ENCODE assay signal across 8 cellular contexts in genomic region chr5:138338411-138339085, GRCh38. TPM values are rescaled to one million over a fixed set of nuclear protein-coding genes. Genes with fewer than 3 reads are reported as not detected.
DNase-seq lines count a peak whose midpoint lies in the region; ATAC-seq and TF ChIP-seq lines count a peak whose summit lies in the region.

No MANE protein-coding gene starts in this region.

- TF ChIP-seq RAD21 in SK-N-SH (IDR thresholded peaks at IDR 0.05; ENCODE audit: low read length), result no peak

- peaks cover 4% of the 10 kb centered on the region for H3F3A ChIP-seq in SK-N-SH (replicated peaks; ENCODE audit: insufficient read depth)

- no peaks in the 10 kb centered on the region for H4K20me1 ChIP-seq in SK-N-SH (ENCODE audit: insufficient read depth)
- H4K20me1 ChIP-seq in fibroblast of lung (ENCODE audit: control insufficient read depth, extremely low read depth, insufficient read depth, low read length), result no peaks in the 10 kb centered on the region

- H3K79me2 ChIP-seq in SK-N-SH (ENCODE audit: insufficient read depth) (peaks cover 51% of the 10 kb centered on the region), fibroblast of lung (ENCODE audit: control insufficient read depth, insufficient read depth, low read length) (peaks cover 40% of the 10 kb centered on the region)

- H3K4me1 ChIP-seq in SK-N-SH (ENCODE audit: control insufficient read depth in 1 of 2, insufficient read depth in 2 of 2, low read depth in 1 of 2, low read length in 1 of 2), result peaks cover 4 to 17% of the 10 kb centered on the region in 2 experiments; a peak in 2 of 4 replicates
- H3K4me1 ChIP-seq in fibroblast of lung (ENCODE audit: control insufficient read depth, extremely low read depth, insufficient read depth, low read length), result no peaks in the 10 kb centered on the region
- peaks cover 0 to 33% (median 26%) of the 10 kb centered on the region in 4 donors for H3K4me1 ChIP-seq in sigmoid colon

- peak; percentile 16 for ATAC-seq in GM21515 (IDR thresholded peaks at IDR 0.05; ENCODE audit: unreplicated experiment)

- H3K27me3 ChIP-seq in SK-N-SH (ENCODE audit: insufficient read depth) (no peaks in the 10 kb centered on the region), fibroblast of lung (ENCODE audit: control insufficient read depth, insufficient read depth, low read length) (no peaks in the 10 kb centered on the region), sigmoid colon (no peaks in the 10 kb centered on the region)

- H3K36me3 ChIP-seq in SK-N-SH (replicated peaks in 1 of 2; ENCODE audit: control insufficient read depth in 1 of 2, insufficient read depth in 2 of 2, low read length in 1 of 2) (peaks cover 16 to 18% of the 10 kb centered on the region in 2 experiments), fibroblast of lung (ENCODE audit: control insufficient read depth, insufficient read depth, low read length) (peaks cover 3% of the 10 kb centered on the region), sigmoid colon (peaks cover 0 to 25% (median 11%) of the 10 kb centered on the region in 4 donors)

- peak overlapping the region; percentile 100 for H3K4me2 ChIP-seq in SK-N-SH
- H3K4me2 ChIP-seq in fibroblast of lung (ENCODE audit: extremely low read depth, insufficient read depth, low read length), result peak overlapping the region; percentile 91

- H3K9me2 ChIP-seq in SK-N-SH, result no peaks in the 10 kb centered on the region

- DNase-seq in AG09309 (ENCODE audit: low read depth) (no peak), SK-N-SH (peak; percentile 31), fibroblast of lung (ENCODE audit: low read depth in 2 of 2) (no peak), sigmoid colon (no peak), dedifferentiated amniotic fluid mesenchymal stem cell (ENCODE audit: extremely low spot score) (no peak), GM03348 (ENCODE audit: low spot score) (no peak), glomerular visceral epithelial cell (ENCODE audit: extremely low spot score) (no peak)

- peak in 1 of 2 donors; percentile 8 for TF ChIP-seq POLR2A in sigmoid colon (IDR thresholded peaks at IDR 0.05)

- H3K9ac ChIP-seq in SK-N-SH (peak overlapping the region; percentile 97), fibroblast of lung (ENCODE audit: insufficient read depth, low read length) (peak overlapping the region; percentile 98)

- TF ChIP-seq EP300 in SK-N-SH (IDR thresholded peaks at IDR 0.05; ENCODE audit: borderline replicate concordance in 1 of 2, low read depth in 1 of 2, low read length in 1 of 2), result no peak
- peak in 1 of 4 donors; percentile 8 for TF ChIP-seq EP300 in sigmoid colon (IDR thresholded peaks at IDR 0.05)

- POLR2A ChIA-PET in SK-N-SH (lab: Yijun Ruan, JAX), result interaction anchor here (0.6 to 3.0 kb wide), 7 partner anchors 9 to 204 kb away, joined by 3 to 44 read pairs (median 4); partner anchors contain the start of genes EGR1, ETF1 and KDM3B

- H2AFZ ChIP-seq in SK-N-SH (ENCODE audit: low read depth) (peak overlapping the region; percentile 96; the same call in 1 of the 2 replicates), fibroblast of lung (ENCODE audit: low read length) (no peak overlapping the region)

- no peaks in the 10 kb centered on the region for H3K9me3 ChIP-seq in SK-N-SH
- H3K9me3 ChIP-seq in fibroblast of lung (ENCODE audit: control insufficient read depth, insufficient read depth, low read depth, low read length), result no peaks in the 10 kb centered on the region
- H3K9me3 ChIP-seq in sigmoid colon, result no peaks in the 10 kb centered on the region

- H3K27ac ChIP-seq in SK-N-SH (ENCODE audit: low read depth in 2 of 2, low read length in 1 of 2), result peak overlapping the region; percentile 92 to 99; a peak in 3 of 4 replicates
- peak overlapping the region; percentile 100 for H3K27ac ChIP-seq in fibroblast of lung (ENCODE audit: insufficient read depth, low read length)
- peak overlapping the region; percentile 93 to 96 (median 95) for H3K27ac ChIP-seq in sigmoid colon

- CTCF ChIA-PET in SK-N-SH (lab: Yijun Ruan, JAX), result interaction anchor here (0.7 to 13.2 kb wide), 4 partner anchors 13 to 709 kb away, joined by 3 to 239 read pairs (median 3); partner anchors contain the start of gene KDM3B

- 0% methylated on average over 9 of the region's 21 CpGs for WGBS in SK-N-SH (ENCODE audit: low lambda C conversion rate)
- 1% methylated on average over 21 of the region's 21 CpGs for WGBS in sigmoid colon, 2 donors

- H3K4me3 ChIP-seq in AG09309 (ENCODE audit: control insufficient read depth, low read depth, low read length), result peak overlapping the region; percentile 97
- peak overlapping the region; percentile 71 to 73 for H3K4me3 ChIP-seq in SK-N-SH (ENCODE audit: low read depth in 2 of 2, low read length in 1 of 2)
- H3K4me3 ChIP-seq in fibroblast of lung (replicated peaks in 1 of 4; ENCODE audit: control extremely low read depth in 1 of 4, insufficient read depth in 1 of 4, low read depth in 3 of 4, low read length in 4 of 4), result peak overlapping the region; percentile 72 to 99 (median 86)
- H3K4me3 ChIP-seq in sigmoid colon, result peak overlapping the region; percentile 78 to 96 (median 88)

- intact Hi-C loops in sigmoid colon (cut with DNase I), result loop anchor here (1.0 to 10.0 kb wide), 4 partner anchors 14 to 416 kb away; partner anchors contain the start of genes CDC23, CTNNA1, FAM13B and KDM3B

- no peak for TF ChIP-seq CTCF in AG09309 (IDR thresholded peaks at IDR 0.05; ENCODE audit: control insufficient read depth, insufficient read depth, low read depth, low read length, missing control alignments)
- TF ChIP-seq CTCF in SK-N-SH (IDR thresholded peaks at IDR 0.05), result no peak
- TF ChIP-seq CTCF in fibroblast of lung (conservative IDR thresholded peaks at IDR 0.05 in 1 of 2, IDR thresholded peaks at IDR 0.05 in 1 of 2; ENCODE audit: low read depth in 1 of 2, low read length in 2 of 2), result no peak
- no peak for TF ChIP-seq CTCF in sigmoid colon (IDR thresholded peaks at IDR 0.05)

TF ChIP-seq in SK-N-SH, 30 proteins besides CTCF, POLR2A, EP300 and RAD21 (continues in another document):
- no peak for TF ChIP-seq MEF2A (IDR thresholded peaks at IDR 0.05; ENCODE audit: borderline replicate concordance, low read depth)
- TF ChIP-seq SIN3A (IDR thresholded peaks at IDR 0.05; ENCODE audit: borderline replicate concordance, low read depth, low read length), result peak; percentile 7; the same call in 1 of the 2 replicates
- peak; percentile 77; the same call in 1 of the 2 replicates for TF ChIP-seq MXI1 (IDR thresholded peaks at IDR 0.05; ENCODE audit: low read depth, low read length)
- TF ChIP-seq FOSL2 (IDR thresholded peaks at IDR 0.05; ENCODE audit: borderline replicate concordance, low read depth), result no peak
- 0 out of 2 replicates have a peak, but pooled peaks have one; percentile 3 for TF ChIP-seq SMC3 (IDR thresholded peaks at IDR 0.05; ENCODE audit: low read depth, low read length)
- TF ChIP-seq TAF1 (IDR thresholded peaks at IDR 0.05; ENCODE audit: borderline replicate concordance, low read depth, low read length), result no peak
- TF ChIP-seq TEAD4 (IDR thresholded peaks at IDR 0.05; ENCODE audit: borderline replicate concordance, insufficient read depth), result no peak
- TF ChIP-seq IRF3 (IDR thresholded peaks at IDR 0.05; ENCODE audit: low read depth, low read length), result no peak
- no peak for TF ChIP-seq USF2 (IDR thresholded peaks at IDR 0.05; ENCODE audit: borderline replicate concordance, low read depth, low read length)
- no peak for TF ChIP-seq EZH2phosphoT487 (IDR thresholded peaks at IDR 0.05; ENCODE audit: borderline replicate concordance, low read depth)
- no peak for TF ChIP-seq JUND (IDR thresholded peaks at IDR 0.05)

RNA-seq across cellular contexts. Expression of gene FAM53C, which starts 0.5 kb away (rescaled TPM):
- 14.5 and 18.7 TPM in 2 replicates for polyA plus RNA-seq in SK-N-SH (2012; rRNA removed)
- polyA plus RNA-seq in SK-N-SH (2012; cell fraction: cytosol; rRNA removed), result 9.8 and 13.4 TPM in 2 replicates
- 16.3 and 25.6 TPM in 2 replicates for polyA plus RNA-seq in SK-N-SH (2012; cell fraction: nucleus; rRNA removed)
- total RNA-seq in fibroblast of lung, result 36.0 and 44.9 TPM in 2 replicates
- 30.3 and 33.8 TPM in 2 replicates for polyA plus RNA-seq in fibroblast of lung
- polyA plus RNA-seq in fibroblast of lung (2012), result 18.8 and 23.0 TPM in 2 replicates
- 41.8 and 61.1 TPM in 2 replicates for polyA minus RNA-seq in fibroblast of lung (ENCODE audit: low replicate concordance)
- 10 to 100 TPM; 26.8 to 28.5 (median 27.7) TPM for total RNA-seq in sigmoid colon
- polyA plus RNA-seq in sigmoid colon, result 10 to 100 TPM in 2 of 3 donors, 1 to 10 TPM in 1; 6.0 to 12.8 (median 10.6) TPM

RNA-seq across cellular contexts. Expression of gene CDC25C, which starts 6.9 kb away (rescaled TPM):
- polyA plus RNA-seq in SK-N-SH (2012; rRNA removed), result 4.9 and 5.2 TPM in 2 replicates
- polyA plus RNA-seq in SK-N-SH (2012; cell fraction: cytosol; rRNA removed), result 4.8 and 5.8 TPM in 2 replicates
- polyA plus RNA-seq in SK-N-SH (2012; cell fraction: nucleus; rRNA removed), result 3.9 and 5.3 TPM in 2 replicates
- total RNA-seq in fibroblast of lung, result 0.26 and 3.0 TPM in 2 replicates
- 2.4 and 9.9 TPM in 2 replicates for polyA plus RNA-seq in fibroblast of lung
- 1.5 and 6.2 TPM in 2 replicates for polyA plus RNA-seq in fibroblast of lung (2012)
- polyA minus RNA-seq in fibroblast of lung (ENCODE audit: low replicate concordance), result 3.0 TPM in 1 of 2 replicates, not detected in the other
- under 1 TPM in 1 of 4 donors, not detected in 3; 0.27 TPM for total RNA-seq in sigmoid colon
- polyA plus RNA-seq in sigmoid colon, result 1 to 10 TPM in 2 of 3 donors, under 1 TPM in 1; 0.60 to 5.9 (median 2.8) TPM

RNA-seq across cellular contexts. Expression of gene KDM3B, which starts 13.9 kb away (rescaled TPM):
- polyA plus RNA-seq in SK-N-SH (2012; rRNA removed), result 22.4 and 24.5 TPM in 2 replicates
- 18.7 and 20.8 TPM in 2 replicates for polyA plus RNA-seq in SK-N-SH (2012; cell fraction: cytosol; rRNA removed)
- polyA plus RNA-seq in SK-N-SH (2012; cell fraction: nucleus; rRNA removed), result 20.3 and 43.7 TPM in 2 replicates
- total RNA-seq in fibroblast of lung, result 39.8 and 49.4 TPM in 2 replicates
- 23.6 and 25.7 TPM in 2 replicates for polyA plus RNA-seq in fibroblast of lung
- 20.6 and 22.3 TPM in 2 replicates for polyA plus RNA-seq in fibroblast of lung (2012)
- polyA minus RNA-seq in fibroblast of lung (ENCODE audit: low replicate concordance), result 24.1 and 25.7 TPM in 2 replicates
- total RNA-seq in sigmoid colon, result 10 to 100 TPM; 54.8 to 69.6 (median 55.8) TPM
- 10 to 100 TPM; 16.2 to 32.2 (median 17.8) TPM for polyA plus RNA-seq in sigmoid colon
